22 cellular contexts compared by ENCODE assay signal in the genomic region with DNA sequence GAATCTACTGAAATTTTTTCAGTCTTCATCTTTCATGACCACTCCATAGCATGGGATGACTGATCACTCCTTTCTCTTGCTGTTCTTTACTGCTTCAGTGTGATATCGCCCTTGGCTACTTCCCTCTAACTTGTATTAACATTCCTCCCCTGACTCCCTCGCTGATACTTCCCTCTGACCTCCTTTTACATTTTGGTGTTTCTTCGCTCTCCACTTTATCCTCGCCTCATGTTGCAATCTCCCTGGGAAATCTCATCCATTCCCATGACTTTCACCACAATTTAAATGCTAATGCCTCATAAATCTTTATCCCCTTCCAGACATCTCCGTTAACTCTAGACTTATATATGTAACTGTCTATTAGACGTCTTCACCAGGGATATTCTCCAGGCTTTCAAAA.
"Had no signal": no experiment of that assay in that cellular context is flagged by ENCODE, and none has a peak within 500 bp of the region (broad histone marks: within the 10 kb centered on the region; RNA-seq: fewer than 3 reads in every experiment).

No MANE protein-coding gene starts in this region.

- DNase-seq: natural killer cell; occipital lobe; ovary; posterior cingulate gyrus; psoas muscle; right cardiac atrium; right lobe of liver; sigmoid colon; spleen; stimulated activated CD4-positive, alpha-beta T cell treated with anti-CD3 and anti-CD28 coated beads, Interleukin-12 subunit alpha, Interleukin-12 subunit beta, amount 100 ng/mL, for 4 hours; stimulated activated CD4-positive, alpha-beta T cell treated with anti-CD3 and anti-CD28 coated beads, Interleukin-1b, Interleukin-23, amount 100 ng/mL, for 48 hours; stimulated activated CD4-positive, alpha-beta T cell treated with anti-CD3 and anti-CD28 coated beads, Interleukin-4, amount 100 ng/mL, for 1 hour; stimulated activated CD4-positive, alpha-beta T cell treated with anti-CD3 and anti-CD28 coated beads, Interleukin-4, amount 100 ng/mL, for 4 hours; stimulated activated CD8-positive, alpha-beta memory T cell treated with anti-CD3 and anti-CD28 coated beads, Interleukin-4, amount 100 ng/mL, for 48 hours; stimulated activated naive CD4-positive, alpha-beta T cell; stimulated activated naive CD8-positive, alpha-beta T cell treated with anti-CD3 and anti-CD28 coated beads, Interleukin-15, amount 100 ng/mL, for 72 hours; stimulated activated naive CD8-positive, alpha-beta T cell treated with anti-CD3 and anti-CD28 coated beads, Interleukin-15, Interleukin-2, amounts not matched to agents 100 U/mL and 50 U/mL, for 24 hours; substantia nigra; testis; tibial artery; upper lobe of left lung had no signal

- ATAC-seq: natural killer cell; psoas muscle; right cardiac atrium; right lobe of liver; stimulated activated memory B cell treated with anti-CD40 and anti-IgM and Interleukin-4, amounts not matched to agents 10 μg/mL and 1 μg/mL and 100 μg/mL, for 72 hours; stimulated activated naive CD8-positive, alpha-beta T cell treated with anti-CD3 and anti-CD28 coated beads, Interleukin-15, amount 100 ng/mL, for 72 hours; stimulated activated naive CD8-positive, alpha-beta T cell treated with anti-CD3 and anti-CD28 coated beads, Interleukin-15, Interleukin-2, amounts not matched to agents 100 U/mL and 50 U/mL, for 24 hours had no signal
